8 cellular contexts compared by ENCODE assay signal in the genomic region with DNA sequence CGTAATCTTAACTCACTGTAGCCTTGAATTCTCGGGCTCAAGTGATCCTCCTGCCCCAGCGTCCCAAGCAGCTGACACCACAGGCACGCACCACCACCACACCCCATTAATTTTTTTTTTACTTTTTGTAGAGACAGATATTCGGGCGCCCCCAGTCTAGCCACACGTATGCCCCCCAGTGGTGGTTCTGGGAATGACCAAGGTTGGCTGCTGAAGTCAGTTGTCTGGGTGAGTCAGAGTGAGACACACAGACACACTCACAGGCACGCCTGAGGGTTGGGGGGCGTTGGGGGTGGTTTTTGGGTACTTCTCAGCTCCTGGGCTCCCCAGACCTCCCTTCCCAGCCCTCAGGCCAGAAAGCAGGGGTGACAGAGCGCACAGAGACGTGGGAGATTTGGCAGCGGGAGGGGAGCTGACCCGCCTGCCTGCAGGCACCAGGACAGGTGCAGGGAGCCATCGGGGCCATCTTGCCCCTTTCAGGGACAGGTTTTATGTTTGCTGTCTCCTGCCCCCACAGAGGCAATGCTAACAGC. TPM values are rescaled to one million over a fixed set of nuclear protein-coding genes. Genes with fewer than 3 reads are reported as not detected.
DNase-seq lines count a peak whose midpoint lies in the region; ATAC-seq and TF ChIP-seq lines count a peak whose summit lies in the region.

No MANE protein-coding gene starts in this region.

- H3K36me3 Mint-ChIP-seq in CD8-positive, alpha-beta memory T cell, result peaks cover 0 to 1% (median 0%) of the 10 kb centered on the region in 3 donors

- no peak for TF ChIP-seq POLR2A in breast epithelium (IDR thresholded peaks at IDR 0.05)

- peaks cover 22% of the 10 kb centered on the region for H3K4me1 ChIP-seq in CD8-positive, alpha-beta memory T cell (ENCODE audit: insufficient read depth, low read length)
- peaks cover 8 to 10% of the 10 kb centered on the region in 2 donors for H3K4me1 ChIP-seq in breast epithelium

- POLR2A ChIA-PET in CD8-positive, alpha-beta memory T cell (lab: Charles Lee), result no interaction called here

- no peaks in the 10 kb centered on the region for H3K9me3 ChIP-seq in CD8-positive, alpha-beta memory T cell (ENCODE audit: low read length)
- no peaks in the 10 kb centered on the region for H3K9me3 ChIP-seq in WERI-Rb-1 (ENCODE audit: severe bottlenecking)
- H3K9me3 ChIP-seq in breast epithelium, result no peaks in the 10 kb centered on the region

- peak; percentile 74 for TF ChIP-seq CTCF in WERI-Rb-1 (IDR thresholded peaks at IDR 0.05; ENCODE audit: low read depth, low read length)
- TF ChIP-seq CTCF in breast epithelium (IDR thresholded peaks at IDR 0.05), result peak; percentile 65 to 92 (median 68)
- TF ChIP-seq CTCF in kidney epithelial cell (IDR thresholded peaks at IDR 0.05; ENCODE audit: insufficient read depth, low read length, poor library complexity, severe bottlenecking), result peak; percentile 91

- intact Hi-C loops in breast epithelium (cut with DNase I; ENCODE audit: low total_unique reads), result no loop called here

- H3K9me3 Mint-ChIP-seq in CD8-positive, alpha-beta memory T cell, result peaks cover 0 to 8% (median 3%) of the 10 kb centered on the region in 5 donors

- H3K27ac Mint-ChIP-seq in CD8-positive, alpha-beta memory T cell, result peak overlapping the region in 4 of 8 donors; percentile 18 to 81 (median 52)

- CTCF ChIA-PET in CD8-positive, alpha-beta memory T cell (lab: Charles Lee), result interaction anchor here (1.3 to 1.5 kb wide), 3 partner anchors 12 to 18 kb away, joined by 4 to 6 read pairs (median 4); partner anchors contain the start of gene NSMF

- ATAC-seq in HG03139 (IDR thresholded peaks at IDR 0.05; ENCODE audit: unreplicated experiment), result no peak

- peaks cover 17 to 27% (median 25%) of the 10 kb centered on the region in 3 donors for H3K4me1 Mint-ChIP-seq in CD8-positive, alpha-beta memory T cell

- peak overlapping the region in 2 of 7 donors; percentile 10 to 41 for H3K4me3 Mint-ChIP-seq in CD8-positive, alpha-beta memory T cell

- no peaks in the 10 kb centered on the region for H3K27me3 ChIP-seq in CD8-positive, alpha-beta memory T cell (ENCODE audit: insufficient read depth, low read length, poor library complexity, severe bottlenecking)
- no peaks in the 10 kb centered on the region for H3K27me3 ChIP-seq in WERI-Rb-1 (ENCODE audit: insufficient read depth, low read depth, severe bottlenecking)
- H3K27me3 ChIP-seq in breast epithelium, result no peaks in the 10 kb centered on the region
- peaks cover 16% of the 10 kb centered on the region for H3K27me3 ChIP-seq in kidney epithelial cell (ENCODE audit: control insufficient read depth, insufficient read depth, low read length)

- no peak overlapping the region for H3K27ac ChIP-seq in CD8-positive, alpha-beta memory T cell (ENCODE audit: low read depth, low read length)
- H3K27ac ChIP-seq in WERI-Rb-1 (no peak overlapping the region), breast epithelium (no peak overlapping the region)

- H3K27me3 Mint-ChIP-seq in CD8-positive, alpha-beta memory T cell, result peaks cover 16 to 26% of the 10 kb centered on the region in 2 donors

- peak; percentile 71 to 88 (median 76) for DNase-seq in CD8-positive, alpha-beta memory T cell
- DNase-seq in GOT3 (lab: John Stamatoyannopoulos, UW) (peak; percentile 18), NCI-H2029 (lab: John Stamatoyannopoulos, UW) (peak; percentile 39), WERI-Rb-1 (peak; percentile 84), breast epithelium (ENCODE audit: low spot score in 2 of 2) (peak; percentile 77 to 79), kidney epithelial cell (ENCODE audit: low read depth) (peak; percentile 26)
- peak; percentile 83 for DNase-seq in stimulated activated CD4-positive, alpha-beta T cell treated with anti-CD3 and anti-CD28 coated beads, Interleukin-2, amount 100 ng/mL, for 4 hours (ENCODE audit: low read depth)

- H3K36me3 ChIP-seq in CD8-positive, alpha-beta memory T cell (ENCODE audit: insufficient read depth, low read length), result no peaks in the 10 kb centered on the region
- H3K36me3 ChIP-seq in WERI-Rb-1 (peaks cover 7% of the 10 kb centered on the region), breast epithelium (no peaks in the 10 kb centered on the region), kidney epithelial cell (ENCODE audit: control insufficient read depth, insufficient read depth, low read length) (no peaks in the 10 kb centered on the region)

- H3K4me3 ChIP-seq in CD8-positive, alpha-beta memory T cell (ENCODE audit: low read length), result no peak overlapping the region
- H3K4me3 ChIP-seq in WERI-Rb-1 (ENCODE audit: low read depth, low read length), result peak overlapping the region; percentile 26
- H3K4me3 ChIP-seq in breast epithelium, result peak overlapping the region in 1 of 3 donors; percentile 10
- no peak overlapping the region for H3K4me3 ChIP-seq in kidney epithelial cell (ENCODE audit: low read depth, low read length)

RNA-seq across cellular contexts. Expression of gene ENTPD8, which starts 4.2 kb away (rescaled TPM):
- total RNA-seq in CD8-positive, alpha-beta memory T cell, result not detected
- polyA plus RNA-seq in CD8-positive, alpha-beta memory T cell, result not detected
- total RNA-seq in breast epithelium, result 1 to 10 TPM in 2 of 3 donors, not detected in 1; 2.0 to 3.2 TPM
- not detected in 2 replicates for total RNA-seq in kidney epithelial cell

RNA-seq across cellular contexts. Expression of gene NSMF, which starts 13.8 kb away (rescaled TPM):
- total RNA-seq in CD8-positive, alpha-beta memory T cell, result 10 to 100 TPM; 40.9 to 42.8 TPM
- 15.4 TPM for polyA plus RNA-seq in CD8-positive, alpha-beta memory T cell
- total RNA-seq in breast epithelium (10 to 100 TPM; 30.9 to 38.4 (median 37.4) TPM), kidney epithelial cell (52.5 and 65.5 TPM in 2 replicates)

RNA-seq across cellular contexts. Expression of gene NOXA1, which starts 22.1 kb away (rescaled TPM):
- under 1 TPM; 0.66 to 0.74 TPM for total RNA-seq in CD8-positive, alpha-beta memory T cell
- 1.3 TPM for polyA plus RNA-seq in CD8-positive, alpha-beta memory T cell
- total RNA-seq in breast epithelium (10 to 100 TPM in 1 of 3 donors, 1 to 10 TPM in 2; 2.9 to 13.8 (median 4.6) TPM), kidney epithelial cell (0.84 and 1.8 TPM in 2 replicates)

RNA-seq across cellular contexts. Expression of gene EXD3, which starts 22.4 kb away (rescaled TPM):
- total RNA-seq in CD8-positive, alpha-beta memory T cell, result 1 to 10 TPM; 4.8 to 6.6 TPM
- polyA plus RNA-seq in CD8-positive, alpha-beta memory T cell, result 6.7 TPM
- 10 to 100 TPM in 2 of 3 donors, 1 to 10 TPM in 1; 7.7 to 28.7 (median 20.6) TPM for total RNA-seq in breast epithelium
- total RNA-seq in kidney epithelial cell, result 8.6 and 13.3 TPM in 2 replicates

Comparison
In these comparisons a context has a peak if more than half of its experiments do, and no peak if none do; other contexts are left out.
1. DNase-seq: peak in every context shown above with its lines; median percentile 84 in WERI-Rb-1; 83 in stimulated activated CD4-positive, alpha-beta T cell treated with anti-CD3 and anti-CD28 coated beads, Interleukin-2, amount 100 ng/mL, for 4 hours; 78 in breast epithelium; 76 in CD8-positive, alpha-beta memory T cell; 39 in NCI-H2029; 26 in kidney epithelial cell; 18 in GOT3.